8 cellular contexts compared by ENCODE assay signal in the genomic region with DNA sequence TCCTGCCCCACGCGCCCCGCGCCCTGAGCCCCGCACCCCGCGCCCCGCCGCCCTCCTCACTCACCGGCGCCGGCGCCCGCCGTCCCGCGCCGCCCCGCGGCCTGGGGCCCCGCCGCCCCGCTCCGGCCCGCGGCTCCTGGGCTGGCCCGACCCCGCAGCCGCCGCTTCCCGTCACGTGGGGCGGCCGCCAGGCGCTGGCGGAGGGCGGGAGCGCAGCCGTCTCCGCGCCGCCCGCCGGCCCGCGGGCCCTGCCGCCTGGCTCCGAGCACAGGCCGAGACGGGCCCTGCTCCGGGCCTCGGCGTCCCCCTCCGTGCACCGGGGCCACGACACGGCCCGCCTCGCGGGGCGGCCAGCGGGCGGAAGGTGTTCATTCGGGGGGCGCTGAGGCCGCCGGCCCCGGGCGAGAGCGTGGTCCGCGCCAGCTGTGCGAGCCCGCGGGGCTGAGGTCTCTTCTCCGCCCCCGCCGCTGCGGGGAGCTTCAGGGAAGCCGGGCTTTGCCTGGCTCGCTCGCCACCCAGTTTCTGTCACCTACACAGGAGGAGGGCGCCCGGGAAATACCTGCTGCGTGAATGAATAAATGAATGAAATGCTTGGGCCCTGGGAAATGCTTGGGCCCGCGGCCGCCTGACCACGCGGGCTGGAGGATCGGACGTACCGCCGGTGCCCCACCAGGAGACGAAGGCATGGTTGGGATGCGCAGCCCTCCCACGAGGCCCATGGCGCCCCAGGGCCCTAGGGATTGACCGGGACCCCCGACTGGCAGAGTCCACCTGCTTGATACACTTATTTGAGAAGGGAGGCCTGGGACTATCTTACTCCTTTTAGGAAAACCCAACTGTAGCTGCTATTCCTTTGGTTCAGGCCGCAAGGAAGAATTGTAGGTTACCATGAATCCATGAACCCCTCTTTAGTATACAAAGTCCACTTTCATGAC.
DNase-seq lines count a peak whose midpoint lies in the region; ATAC-seq and TF ChIP-seq lines count a peak whose summit lies in the region.

A gene with protein sequence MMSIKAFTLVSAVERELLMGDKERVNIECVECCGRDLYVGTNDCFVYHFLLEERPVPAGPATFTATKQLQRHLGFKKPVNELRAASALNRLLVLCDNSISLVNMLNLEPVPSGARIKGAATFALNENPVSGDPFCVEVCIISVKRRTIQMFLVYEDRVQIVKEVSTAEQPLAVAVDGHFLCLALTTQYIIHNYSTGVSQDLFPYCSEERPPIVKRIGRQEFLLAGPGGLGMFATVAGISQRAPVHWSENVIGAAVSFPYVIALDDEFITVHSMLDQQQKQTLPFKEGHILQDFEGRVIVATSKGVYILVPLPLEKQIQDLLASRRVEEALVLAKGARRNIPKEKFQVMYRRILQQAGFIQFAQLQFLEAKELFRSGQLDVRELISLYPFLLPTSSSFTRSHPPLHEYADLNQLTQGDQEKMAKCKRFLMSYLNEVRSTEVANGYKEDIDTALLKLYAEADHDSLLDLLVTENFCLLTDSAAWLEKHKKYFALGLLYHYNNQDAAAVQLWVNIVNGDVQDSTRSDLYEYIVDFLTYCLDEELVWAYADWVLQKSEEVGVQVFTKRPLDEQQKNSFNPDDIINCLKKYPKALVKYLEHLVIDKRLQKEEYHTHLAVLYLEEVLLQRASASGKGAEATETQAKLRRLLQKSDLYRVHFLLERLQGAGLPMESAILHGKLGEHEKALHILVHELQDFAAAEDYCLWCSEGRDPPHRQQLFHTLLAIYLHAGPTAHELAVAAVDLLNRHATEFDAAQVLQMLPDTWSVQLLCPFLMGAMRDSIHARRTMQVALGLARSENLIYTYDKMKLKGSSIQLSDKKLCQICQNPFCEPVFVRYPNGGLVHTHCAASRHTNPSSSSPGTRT (minus strand): TSS at position 175 of the 935 bp plus-strand sequence. CDS start 21,434 bp downstream, outside the sequence.

- peak within 1 kb of the TSS; percentile 84 for H3K9ac ChIP-seq in mucosa of stomach (ENCODE audit: low read length)

- H3K4me1 ChIP-seq in mucosa of stomach (ENCODE audit: control insufficient read depth, insufficient read depth, low read length), result peaks cover 20% of the 10 kb centered on the region

- H3K4me1 Mint-ChIP-seq in stimulated activated naive B cell treated with anti-CD40 and anti-IgM and Interleukin-4, amounts not matched to agents 10 μg/mL and 1 μg/mL and 100 μg/mL, for 72 hours, result peaks cover 28 to 45% of the 10 kb centered on the region in 2 donors

- no peaks in the 10 kb centered on the region for H3K27me3 Mint-ChIP-seq in stimulated activated naive B cell treated with anti-CD40 and anti-IgM and Interleukin-4, amounts not matched to agents 10 μg/mL and 1 μg/mL and 100 μg/mL, for 72 hours

- peak within 1 kb of the TSS; percentile 97 for H3K27ac Mint-ChIP-seq in stimulated activated naive B cell treated with anti-CD40 and anti-IgM and Interleukin-4, amounts not matched to agents 10 μg/mL and 1 μg/mL and 100 μg/mL, for 72 hours

- no peaks in the 10 kb centered on the region for H3K9me3 ChIP-seq in mucosa of stomach (ENCODE audit: control insufficient read depth, low read length)

- H3K36me3 ChIP-seq in mucosa of stomach (ENCODE audit: control insufficient read depth, insufficient read depth, low read length), result no peaks in the 10 kb centered on the region

- H3K4me3 ChIP-seq in AG09309 (ENCODE audit: control insufficient read depth, low read depth, low read length) (peak within 1 kb of the TSS; percentile 79), mucosa of stomach (ENCODE audit: low read length) (peak within 1 kb of the TSS; percentile 68)

- no peak for TF ChIP-seq CTCF in AG09309 (IDR thresholded peaks at IDR 0.05; ENCODE audit: control insufficient read depth, insufficient read depth, low read depth, low read length, missing control alignments)

- ATAC-seq in GM18870 (IDR thresholded peaks at IDR 0.05; ENCODE audit: unreplicated experiment), result peak; percentile 44
- peak; percentile 67 for ATAC-seq in HG03066 (IDR thresholded peaks at IDR 0.05; ENCODE audit: low read depth, unreplicated experiment)
- ATAC-seq in stimulated activated naive B cell treated with anti-CD40 and anti-IgM and Interleukin-4, amounts not matched to agents 10 μg/mL and 1 μg/mL and 100 μg/mL, for 72 hours (replicated peaks), result peak; percentile 88 to 92

- no peaks in the 10 kb centered on the region for H3K27me3 ChIP-seq in mucosa of stomach (ENCODE audit: control insufficient read depth, insufficient read depth, low read length)

- DNase-seq in AG09309 (ENCODE audit: low read depth), result no peak
- DNase-seq in NCI-H774 (lab: John Stamatoyannopoulos, UW), result peak; percentile 38
- peak; percentile 43 for DNase-seq in activated T-cell treated with anti-CD3 and anti-CD28 coated beads for 24 hours (ENCODE audit: low read depth)
- DNase-seq in epithelial cell of prostate (ENCODE audit: low read depth, low spot score), result no peak
- DNase-seq in stimulated activated naive B cell treated with anti-CD40 and anti-IgM and Interleukin-4, amounts not matched to agents 10 μg/mL and 1 μg/mL and 100 μg/mL, for 72 hours, result peak; percentile 58

- H3K27ac ChIP-seq in epithelial cell of prostate, result peak within 1 kb of the TSS; percentile 82

- H3K36me3 Mint-ChIP-seq in stimulated activated naive B cell treated with anti-CD40 and anti-IgM and Interleukin-4, amounts not matched to agents 10 μg/mL and 1 μg/mL and 100 μg/mL, for 72 hours, result peaks cover 0 to 12% of the 10 kb centered on the region in 2 donors

- H3K4me3 Mint-ChIP-seq in stimulated activated naive B cell treated with anti-CD40 and anti-IgM and Interleukin-4, amounts not matched to agents 10 μg/mL and 1 μg/mL and 100 μg/mL, for 72 hours, result peak within 1 kb of the TSS; percentile 92 to 94

- no peaks in the 10 kb centered on the region for H3K9me3 Mint-ChIP-seq in stimulated activated naive B cell treated with anti-CD40 and anti-IgM and Interleukin-4, amounts not matched to agents 10 μg/mL and 1 μg/mL and 100 μg/mL, for 72 hours

Comparison
In these comparisons a context has a peak if more than half of its experiments do, and no peak if none do; other contexts are left out.
1. DNase-seq: peak in NCI-H774 (single experiment), activated T-cell treated with anti-CD3 and anti-CD28 coated beads for 24 hours (single experiment) and stimulated activated naive B cell treated with anti-CD40 and anti-IgM and Interleukin-4, amounts not matched to agents 10 μg/mL and 1 μg/mL and 100 μg/mL, for 72 hours (single experiment); none in AG09309 (single experiment) and epithelial cell of prostate (single experiment).
2. Peak in every context shown above with its lines, with median percentiles within 50 percentile points of each other: ATAC-seq.